ENCODE assay signal across 1 cellular context in the genomic region with DNA sequence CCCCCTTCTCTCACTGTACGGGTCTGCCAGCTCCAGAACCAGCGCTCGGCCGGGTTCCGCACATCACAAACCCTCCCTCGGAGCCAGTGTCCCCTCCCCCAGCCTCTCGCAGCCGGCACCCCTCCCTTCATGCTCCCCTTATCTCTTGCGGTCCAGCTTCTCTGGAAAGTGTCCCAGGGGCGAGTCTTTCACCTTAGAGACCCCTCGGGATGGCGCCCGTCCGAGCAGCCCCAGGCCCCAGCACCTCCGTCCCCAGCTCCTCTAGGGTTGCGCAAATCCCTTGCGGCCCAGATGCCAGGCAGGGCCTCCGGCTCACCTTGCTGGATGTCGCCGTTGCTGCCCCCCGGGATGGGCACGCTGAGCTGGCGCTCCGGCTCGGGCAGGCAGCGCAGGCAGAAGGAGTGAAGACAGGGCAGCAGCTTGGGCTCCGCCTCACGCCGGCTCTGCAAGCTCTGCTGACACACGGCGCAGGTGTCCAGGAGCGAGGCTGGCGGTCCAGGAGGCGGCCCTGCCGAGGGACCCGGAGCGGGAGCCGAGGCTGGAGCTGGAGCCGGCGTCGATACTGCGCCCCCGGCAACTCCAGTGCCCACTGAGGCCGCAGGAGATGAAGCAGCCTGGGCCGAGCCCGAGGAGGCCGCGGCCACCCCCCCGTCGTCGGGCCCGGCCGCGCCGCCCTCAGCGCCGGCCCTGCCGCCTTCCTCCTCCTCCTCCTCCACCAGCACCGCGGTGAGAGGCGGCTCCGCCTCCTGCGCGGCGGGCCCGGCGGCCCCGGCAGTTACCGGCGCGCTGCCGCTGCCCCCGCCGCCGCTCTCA.
A peak's percentile ranks its signal among the peaks of the same experiment; 100 is the strongest.
TF ChIP-seq lines count a peak whose summit lies in the region.

No MANE protein-coding gene starts in this region.

TF ChIP-seq in K562, 482 proteins besides CTCF, POLR2A, EP300 and RAD21 (continued from another document and continues in another):
- TF ChIP-seq ZNF431 (CRISPR knock-in tag; IDR thresholded peaks at IDR 0.05) (no peak), SMC3 (conservative IDR thresholded peaks at IDR 0.05; ENCODE audit: insufficient read depth, low read depth, low read length) (no peak), EZH2 (IDR thresholded peaks at IDR 0.05; ENCODE audit: borderline replicate concordance, low read depth, low read length) (no peak), RCOR1 (IDR thresholded peaks at IDR 0.05; ENCODE audit: borderline replicate concordance in 1 of 2, low read depth in 2 of 2, low read length in 2 of 2) (peak in 1 of 2 experiments; percentile 90; a peak in 2 of 4 replicates), ELF4 (CRISPR knock-in tag; IDR thresholded peaks at IDR 0.05) (no peak), KLF16 (IDR thresholded peaks at IDR 0.05) (no peak), RBM39 (optimal IDR thresholded peaks at IDR 0.05; ENCODE audit: low read depth, low read length) (no peak), NR2C2 (CRISPR knock-in tag; IDR thresholded peaks at IDR 0.05) (0 out of 2 replicates have a peak, but pooled peaks have one; percentile 38), NR2C2 (tag; IDR thresholded peaks at IDR 0.05) (peak; percentile 79; the same call in 1 of the 2 replicates), NFATC3 (IDR thresholded peaks at IDR 0.05) (0 out of 2 replicates have a peak, but pooled peaks have one; percentile 2), HDAC6 (IDR thresholded peaks at IDR 0.05; ENCODE audit: low read depth, low read length) (no peak), MAFK (IDR thresholded peaks at IDR 0.05; ENCODE audit: low read length) (no peak), ZBED1 (IDR thresholded peaks at IDR 0.05) (no peak; the same call in 1 of the 2 replicates), SMAD1 (IDR thresholded peaks at IDR 0.05; ENCODE audit: low read depth, low read length, partially characterized antibody) (no peak), ETV1 (tag; conservative IDR thresholded peaks at IDR 0.05; ENCODE audit: low read depth) (no peak), ZNF778 (CRISPR knock-in tag; IDR thresholded peaks at IDR 0.05) (no peak), MCM3 (IDR thresholded peaks at IDR 0.05) (no peak), RNF2 (IDR thresholded peaks at IDR 0.05) (peak; percentile 68), ZKSCAN1 (IDR thresholded peaks at IDR 0.05; ENCODE audit: low read depth, low read length) (0 out of 2 replicates have a peak, but pooled peaks have one; percentile 11), ZSCAN29 (IDR thresholded peaks at IDR 0.05) (no peak; the same call in 1 of the 2 replicates), POLR2AphosphoS2 (IDR thresholded peaks at IDR 0.05; ENCODE audit: low read length) (no peak), ARNT (IDR thresholded peaks at IDR 0.05) (no peak), FOXK2 (conservative IDR thresholded peaks at IDR 0.05 in 1 of 2, IDR thresholded peaks at IDR 0.05 in 1 of 2; ENCODE audit: low read depth in 2 of 2) (no peak), ZC3H8 (IDR thresholded peaks at IDR 0.05) (no peak)
- TF ChIP-seq, protein P1, sequence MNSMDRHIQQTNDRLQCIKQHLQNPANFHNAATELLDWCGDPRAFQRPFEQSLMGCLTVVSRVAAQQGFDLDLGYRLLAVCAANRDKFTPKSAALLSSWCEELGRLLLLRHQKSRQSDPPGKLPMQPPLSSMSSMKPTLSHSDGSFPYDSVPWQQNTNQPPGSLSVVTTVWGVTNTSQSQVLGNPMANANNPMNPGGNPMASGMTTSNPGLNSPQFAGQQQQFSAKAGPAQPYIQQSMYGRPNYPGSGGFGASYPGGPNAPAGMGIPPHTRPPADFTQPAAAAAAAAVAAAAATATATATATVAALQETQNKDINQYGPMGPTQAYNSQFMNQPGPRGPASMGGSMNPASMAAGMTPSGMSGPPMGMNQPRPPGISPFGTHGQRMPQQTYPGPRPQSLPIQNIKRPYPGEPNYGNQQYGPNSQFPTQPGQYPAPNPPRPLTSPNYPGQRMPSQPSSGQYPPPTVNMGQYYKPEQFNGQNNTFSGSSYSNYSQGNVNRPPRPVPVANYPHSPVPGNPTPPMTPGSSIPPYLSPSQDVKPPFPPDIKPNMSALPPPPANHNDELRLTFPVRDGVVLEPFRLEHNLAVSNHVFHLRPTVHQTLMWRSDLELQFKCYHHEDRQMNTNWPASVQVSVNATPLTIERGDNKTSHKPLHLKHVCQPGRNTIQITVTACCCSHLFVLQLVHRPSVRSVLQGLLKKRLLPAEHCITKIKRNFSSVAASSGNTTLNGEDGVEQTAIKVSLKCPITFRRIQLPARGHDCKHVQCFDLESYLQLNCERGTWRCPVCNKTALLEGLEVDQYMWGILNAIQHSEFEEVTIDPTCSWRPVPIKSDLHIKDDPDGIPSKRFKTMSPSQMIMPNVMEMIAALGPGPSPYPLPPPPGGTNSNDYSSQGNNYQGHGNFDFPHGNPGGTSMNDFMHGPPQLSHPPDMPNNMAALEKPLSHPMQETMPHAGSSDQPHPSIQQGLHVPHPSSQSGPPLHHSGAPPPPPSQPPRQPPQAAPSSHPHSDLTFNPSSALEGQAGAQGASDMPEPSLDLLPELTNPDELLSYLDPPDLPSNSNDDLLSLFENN (IDR thresholded peaks at IDR 0.05; ENCODE audit: low read depth in 2 of 2, low read length in 2 of 2): no peak
- TF ChIP-seq, protein P2, sequence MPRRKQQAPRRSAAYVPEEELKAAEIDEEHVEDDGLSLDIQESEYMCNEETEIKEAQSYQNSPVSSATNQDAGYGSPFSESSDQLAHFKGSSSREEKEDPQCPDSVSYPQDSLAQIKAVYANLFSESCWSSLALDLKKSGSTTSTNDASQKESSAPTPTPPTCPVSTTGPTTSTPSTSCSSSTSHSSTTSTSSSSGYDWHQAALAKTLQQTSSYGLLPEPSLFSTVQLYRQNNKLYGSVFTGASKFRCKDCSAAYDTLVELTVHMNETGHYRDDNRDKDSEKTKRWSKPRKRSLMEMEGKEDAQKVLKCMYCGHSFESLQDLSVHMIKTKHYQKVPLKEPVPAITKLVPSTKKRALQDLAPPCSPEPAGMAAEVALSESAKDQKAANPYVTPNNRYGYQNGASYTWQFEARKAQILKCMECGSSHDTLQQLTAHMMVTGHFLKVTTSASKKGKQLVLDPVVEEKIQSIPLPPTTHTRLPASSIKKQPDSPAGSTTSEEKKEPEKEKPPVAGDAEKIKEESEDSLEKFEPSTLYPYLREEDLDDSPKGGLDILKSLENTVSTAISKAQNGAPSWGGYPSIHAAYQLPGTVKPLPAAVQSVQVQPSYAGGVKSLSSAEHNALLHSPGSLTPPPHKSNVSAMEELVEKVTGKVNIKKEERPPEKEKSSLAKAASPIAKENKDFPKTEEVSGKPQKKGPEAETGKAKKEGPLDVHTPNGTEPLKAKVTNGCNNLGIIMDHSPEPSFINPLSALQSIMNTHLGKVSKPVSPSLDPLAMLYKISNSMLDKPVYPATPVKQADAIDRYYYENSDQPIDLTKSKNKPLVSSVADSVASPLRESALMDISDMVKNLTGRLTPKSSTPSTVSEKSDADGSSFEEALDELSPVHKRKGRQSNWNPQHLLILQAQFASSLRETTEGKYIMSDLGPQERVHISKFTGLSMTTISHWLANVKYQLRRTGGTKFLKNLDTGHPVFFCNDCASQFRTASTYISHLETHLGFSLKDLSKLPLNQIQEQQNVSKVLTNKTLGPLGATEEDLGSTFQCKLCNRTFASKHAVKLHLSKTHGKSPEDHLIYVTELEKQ (CRISPR knock-in tag; IDR thresholded peaks at IDR 0.05): no peak
- TF ChIP-seq, protein P3, sequence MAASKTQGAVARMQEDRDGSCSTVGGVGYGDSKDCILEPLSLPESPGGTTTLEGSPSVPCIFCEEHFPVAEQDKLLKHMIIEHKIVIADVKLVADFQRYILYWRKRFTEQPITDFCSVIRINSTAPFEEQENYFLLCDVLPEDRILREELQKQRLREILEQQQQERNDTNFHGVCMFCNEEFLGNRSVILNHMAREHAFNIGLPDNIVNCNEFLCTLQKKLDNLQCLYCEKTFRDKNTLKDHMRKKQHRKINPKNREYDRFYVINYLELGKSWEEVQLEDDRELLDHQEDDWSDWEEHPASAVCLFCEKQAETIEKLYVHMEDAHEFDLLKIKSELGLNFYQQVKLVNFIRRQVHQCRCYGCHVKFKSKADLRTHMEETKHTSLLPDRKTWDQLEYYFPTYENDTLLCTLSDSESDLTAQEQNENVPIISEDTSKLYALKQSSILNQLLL (CRISPR knock-in tag; IDR thresholded peaks at IDR 0.05; ENCODE audit: borderline replicate concordance): no peak
- TF ChIP-seq, protein P4, sequence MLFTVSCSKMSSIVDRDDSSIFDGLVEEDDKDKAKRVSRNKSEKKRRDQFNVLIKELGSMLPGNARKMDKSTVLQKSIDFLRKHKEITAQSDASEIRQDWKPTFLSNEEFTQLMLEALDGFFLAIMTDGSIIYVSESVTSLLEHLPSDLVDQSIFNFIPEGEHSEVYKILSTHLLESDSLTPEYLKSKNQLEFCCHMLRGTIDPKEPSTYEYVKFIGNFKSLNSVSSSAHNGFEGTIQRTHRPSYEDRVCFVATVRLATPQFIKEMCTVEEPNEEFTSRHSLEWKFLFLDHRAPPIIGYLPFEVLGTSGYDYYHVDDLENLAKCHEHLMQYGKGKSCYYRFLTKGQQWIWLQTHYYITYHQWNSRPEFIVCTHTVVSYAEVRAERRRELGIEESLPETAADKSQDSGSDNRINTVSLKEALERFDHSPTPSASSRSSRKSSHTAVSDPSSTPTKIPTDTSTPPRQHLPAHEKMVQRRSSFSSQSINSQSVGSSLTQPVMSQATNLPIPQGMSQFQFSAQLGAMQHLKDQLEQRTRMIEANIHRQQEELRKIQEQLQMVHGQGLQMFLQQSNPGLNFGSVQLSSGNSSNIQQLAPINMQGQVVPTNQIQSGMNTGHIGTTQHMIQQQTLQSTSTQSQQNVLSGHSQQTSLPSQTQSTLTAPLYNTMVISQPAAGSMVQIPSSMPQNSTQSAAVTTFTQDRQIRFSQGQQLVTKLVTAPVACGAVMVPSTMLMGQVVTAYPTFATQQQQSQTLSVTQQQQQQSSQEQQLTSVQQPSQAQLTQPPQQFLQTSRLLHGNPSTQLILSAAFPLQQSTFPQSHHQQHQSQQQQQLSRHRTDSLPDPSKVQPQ (CRISPR knock-in tag; IDR thresholded peaks at IDR 0.05; ENCODE audit: borderline replicate concordance): no peak
- TF ChIP-seq, protein P5, sequence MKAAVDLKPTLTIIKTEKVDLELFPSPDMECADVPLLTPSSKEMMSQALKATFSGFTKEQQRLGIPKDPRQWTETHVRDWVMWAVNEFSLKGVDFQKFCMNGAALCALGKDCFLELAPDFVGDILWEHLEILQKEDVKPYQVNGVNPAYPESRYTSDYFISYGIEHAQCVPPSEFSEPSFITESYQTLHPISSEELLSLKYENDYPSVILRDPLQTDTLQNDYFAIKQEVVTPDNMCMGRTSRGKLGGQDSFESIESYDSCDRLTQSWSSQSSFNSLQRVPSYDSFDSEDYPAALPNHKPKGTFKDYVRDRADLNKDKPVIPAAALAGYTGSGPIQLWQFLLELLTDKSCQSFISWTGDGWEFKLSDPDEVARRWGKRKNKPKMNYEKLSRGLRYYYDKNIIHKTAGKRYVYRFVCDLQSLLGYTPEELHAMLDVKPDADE (conservative IDR thresholded peaks at IDR 0.05; ENCODE audit: control insufficient read depth, low read depth, low read length): peak; percentile 33; the same call in 1 of the 2 replicates
- TF ChIP-seq, protein P6, sequence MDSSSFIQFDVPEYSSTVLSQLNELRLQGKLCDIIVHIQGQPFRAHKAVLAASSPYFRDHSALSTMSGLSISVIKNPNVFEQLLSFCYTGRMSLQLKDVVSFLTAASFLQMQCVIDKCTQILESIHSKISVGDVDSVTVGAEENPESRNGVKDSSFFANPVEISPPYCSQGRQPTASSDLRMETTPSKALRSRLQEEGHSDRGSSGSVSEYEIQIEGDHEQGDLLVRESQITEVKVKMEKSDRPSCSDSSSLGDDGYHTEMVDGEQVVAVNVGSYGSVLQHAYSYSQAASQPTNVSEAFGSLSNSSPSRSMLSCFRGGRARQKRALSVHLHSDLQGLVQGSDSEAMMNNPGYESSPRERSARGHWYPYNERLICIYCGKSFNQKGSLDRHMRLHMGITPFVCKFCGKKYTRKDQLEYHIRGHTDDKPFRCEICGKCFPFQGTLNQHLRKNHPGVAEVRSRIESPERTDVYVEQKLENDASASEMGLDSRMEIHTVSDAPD (CRISPR knock-in tag; IDR thresholded peaks at IDR 0.05): no peak
- TF ChIP-seq, protein P7, sequence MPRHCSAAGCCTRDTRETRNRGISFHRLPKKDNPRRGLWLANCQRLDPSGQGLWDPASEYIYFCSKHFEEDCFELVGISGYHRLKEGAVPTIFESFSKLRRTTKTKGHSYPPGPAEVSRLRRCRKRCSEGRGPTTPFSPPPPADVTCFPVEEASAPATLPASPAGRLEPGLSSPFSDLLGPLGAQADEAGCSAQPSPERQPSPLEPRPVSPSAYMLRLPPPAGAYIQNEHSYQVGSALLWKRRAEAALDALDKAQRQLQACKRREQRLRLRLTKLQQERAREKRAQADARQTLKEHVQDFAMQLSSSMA (CRISPR knock-in tag; IDR thresholded peaks at IDR 0.05): no peak
- TF ChIP-seq, protein P8, sequence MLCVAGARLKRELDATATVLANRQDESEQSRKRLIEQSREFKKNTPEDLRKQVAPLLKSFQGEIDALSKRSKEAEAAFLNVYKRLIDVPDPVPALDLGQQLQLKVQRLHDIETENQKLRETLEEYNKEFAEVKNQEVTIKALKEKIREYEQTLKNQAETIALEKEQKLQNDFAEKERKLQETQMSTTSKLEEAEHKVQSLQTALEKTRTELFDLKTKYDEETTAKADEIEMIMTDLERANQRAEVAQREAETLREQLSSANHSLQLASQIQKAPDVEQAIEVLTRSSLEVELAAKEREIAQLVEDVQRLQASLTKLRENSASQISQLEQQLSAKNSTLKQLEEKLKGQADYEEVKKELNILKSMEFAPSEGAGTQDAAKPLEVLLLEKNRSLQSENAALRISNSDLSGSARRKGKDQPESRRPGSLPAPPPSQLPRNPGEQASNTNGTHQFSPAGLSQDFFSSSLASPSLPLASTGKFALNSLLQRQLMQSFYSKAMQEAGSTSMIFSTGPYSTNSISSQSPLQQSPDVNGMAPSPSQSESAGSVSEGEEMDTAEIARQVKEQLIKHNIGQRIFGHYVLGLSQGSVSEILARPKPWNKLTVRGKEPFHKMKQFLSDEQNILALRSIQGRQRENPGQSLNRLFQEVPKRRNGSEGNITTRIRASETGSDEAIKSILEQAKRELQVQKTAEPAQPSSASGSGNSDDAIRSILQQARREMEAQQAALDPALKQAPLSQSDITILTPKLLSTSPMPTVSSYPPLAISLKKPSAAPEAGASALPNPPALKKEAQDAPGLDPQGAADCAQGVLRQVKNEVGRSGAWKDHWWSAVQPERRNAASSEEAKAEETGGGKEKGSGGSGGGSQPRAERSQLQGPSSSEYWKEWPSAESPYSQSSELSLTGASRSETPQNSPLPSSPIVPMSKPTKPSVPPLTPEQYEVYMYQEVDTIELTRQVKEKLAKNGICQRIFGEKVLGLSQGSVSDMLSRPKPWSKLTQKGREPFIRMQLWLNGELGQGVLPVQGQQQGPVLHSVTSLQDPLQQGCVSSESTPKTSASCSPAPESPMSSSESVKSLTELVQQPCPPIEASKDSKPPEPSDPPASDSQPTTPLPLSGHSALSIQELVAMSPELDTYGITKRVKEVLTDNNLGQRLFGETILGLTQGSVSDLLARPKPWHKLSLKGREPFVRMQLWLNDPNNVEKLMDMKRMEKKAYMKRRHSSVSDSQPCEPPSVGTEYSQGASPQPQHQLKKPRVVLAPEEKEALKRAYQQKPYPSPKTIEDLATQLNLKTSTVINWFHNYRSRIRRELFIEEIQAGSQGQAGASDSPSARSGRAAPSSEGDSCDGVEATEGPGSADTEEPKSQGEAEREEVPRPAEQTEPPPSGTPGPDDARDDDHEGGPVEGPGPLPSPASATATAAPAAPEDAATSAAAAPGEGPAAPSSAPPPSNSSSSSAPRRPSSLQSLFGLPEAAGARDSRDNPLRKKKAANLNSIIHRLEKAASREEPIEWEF (CRISPR knock-in tag; IDR thresholded peaks at IDR 0.05): no peak
